1 cellular context compared by ENCODE assay signal in the genomic region with DNA sequence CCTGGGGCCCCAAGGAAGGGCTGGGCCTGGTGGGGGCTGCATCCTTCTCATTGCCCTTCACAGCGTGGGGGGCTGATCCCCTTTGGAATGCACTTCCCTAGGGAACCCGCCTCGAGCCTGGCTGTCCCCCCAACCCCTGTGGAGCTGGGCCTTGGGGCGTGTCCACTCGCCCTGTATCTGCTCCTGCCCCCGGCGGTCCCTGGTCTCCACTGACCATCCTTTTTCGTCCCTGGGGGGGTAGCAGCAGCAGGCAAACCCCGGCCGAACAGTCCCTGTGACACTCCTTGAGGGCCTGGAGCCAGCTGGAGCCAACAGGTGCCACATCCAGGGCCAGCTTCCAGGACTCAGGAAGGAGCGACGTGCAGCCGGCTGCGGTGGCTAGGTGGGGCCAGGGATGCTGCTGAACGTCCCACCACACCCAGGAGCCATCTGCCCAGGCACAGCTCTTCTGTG.
TF ChIP-seq lines count a peak whose summit lies in the region.

No MANE protein-coding gene starts in this region.

TF ChIP-seq in HepG2, 621 proteins besides CTCF, POLR2A, EP300 and RAD21:
- no peak for TF ChIP-seq MEF2D (CRISPR knock-in tag; IDR thresholded peaks at IDR 0.05)
- no peak for TF ChIP-seq ZBTB1 (CRISPR knock-in tag; IDR thresholded peaks at IDR 0.05; ENCODE audit: borderline replicate concordance)
- TF ChIP-seq, protein P1, sequence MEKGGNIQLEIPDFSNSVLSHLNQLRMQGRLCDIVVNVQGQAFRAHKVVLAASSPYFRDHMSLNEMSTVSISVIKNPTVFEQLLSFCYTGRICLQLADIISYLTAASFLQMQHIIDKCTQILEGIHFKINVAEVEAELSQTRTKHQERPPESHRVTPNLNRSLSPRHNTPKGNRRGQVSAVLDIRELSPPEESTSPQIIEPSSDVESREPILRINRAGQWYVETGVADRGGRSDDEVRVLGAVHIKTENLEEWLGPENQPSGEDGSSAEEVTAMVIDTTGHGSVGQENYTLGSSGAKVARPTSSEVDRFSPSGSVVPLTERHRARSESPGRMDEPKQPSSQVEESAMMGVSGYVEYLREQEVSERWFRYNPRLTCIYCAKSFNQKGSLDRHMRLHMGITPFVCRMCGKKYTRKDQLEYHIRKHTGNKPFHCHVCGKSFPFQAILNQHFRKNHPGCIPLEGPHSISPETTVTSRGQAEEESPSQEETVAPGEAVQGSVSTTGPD (CRISPR knock-in tag; IDR thresholded peaks at IDR 0.05) = no peak
- no peak for TF ChIP-seq SOX13 (IDR thresholded peaks at IDR 0.05)
- no peak for TF ChIP-seq SOX13 (CRISPR knock-in tag; conservative IDR thresholded peaks at IDR 0.05 in 1 of 2, IDR thresholded peaks at IDR 0.05 in 1 of 2)
- TF ChIP-seq, protein P2, sequence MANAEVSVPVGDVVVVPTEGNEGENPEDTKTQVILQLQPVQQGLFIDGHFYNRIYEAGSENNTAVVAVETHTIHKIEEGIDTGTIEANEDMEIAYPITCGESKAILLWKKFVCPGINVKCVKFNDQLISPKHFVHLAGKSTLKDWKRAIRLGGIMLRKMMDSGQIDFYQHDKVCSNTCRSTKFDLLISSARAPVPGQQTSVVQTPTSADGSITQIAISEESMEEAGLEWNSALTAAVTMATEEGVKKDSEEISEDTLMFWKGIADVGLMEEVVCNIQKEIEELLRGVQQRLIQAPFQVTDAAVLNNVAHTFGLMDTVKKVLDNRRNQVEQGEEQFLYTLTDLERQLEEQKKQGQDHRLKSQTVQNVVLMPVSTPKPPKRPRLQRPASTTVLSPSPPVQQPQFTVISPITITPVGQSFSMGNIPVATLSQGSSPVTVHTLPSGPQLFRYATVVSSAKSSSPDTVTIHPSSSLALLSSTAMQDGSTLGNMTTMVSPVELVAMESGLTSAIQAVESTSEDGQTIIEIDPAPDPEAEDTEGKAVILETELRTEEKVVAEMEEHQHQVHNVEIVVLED (CRISPR knock-in tag; IDR thresholded peaks at IDR 0.05; ENCODE audit: borderline replicate concordance) = no peak
- TF ChIP-seq GTF2F1 (IDR thresholded peaks at IDR 0.05; ENCODE audit: low read length) = no peak
- no peak for TF ChIP-seq SP2 (CRISPR knock-in tag; IDR thresholded peaks at IDR 0.05)
- no peak for TF ChIP-seq PRMT3 (CRISPR knock-in tag; IDR thresholded peaks at IDR 0.05; ENCODE audit: borderline replicate concordance, low read depth)
- TF ChIP-seq ZNF367 (CRISPR knock-in tag; IDR thresholded peaks at IDR 0.05; ENCODE audit: borderline replicate concordance) = no peak
- TF ChIP-seq FOSL1 (CRISPR knock-in tag; IDR thresholded peaks at IDR 0.05; ENCODE audit: borderline replicate concordance) = no peak
- TF ChIP-seq, protein P3, sequence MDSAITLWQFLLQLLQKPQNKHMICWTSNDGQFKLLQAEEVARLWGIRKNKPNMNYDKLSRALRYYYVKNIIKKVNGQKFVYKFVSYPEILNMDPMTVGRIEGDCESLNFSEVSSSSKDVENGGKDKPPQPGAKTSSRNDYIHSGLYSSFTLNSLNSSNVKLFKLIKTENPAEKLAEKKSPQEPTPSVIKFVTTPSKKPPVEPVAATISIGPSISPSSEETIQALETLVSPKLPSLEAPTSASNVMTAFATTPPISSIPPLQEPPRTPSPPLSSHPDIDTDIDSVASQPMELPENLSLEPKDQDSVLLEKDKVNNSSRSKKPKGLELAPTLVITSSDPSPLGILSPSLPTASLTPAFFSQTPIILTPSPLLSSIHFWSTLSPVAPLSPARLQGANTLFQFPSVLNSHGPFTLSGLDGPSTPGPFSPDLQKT (CRISPR knock-in tag; IDR thresholded peaks at IDR 0.05; ENCODE audit: borderline replicate concordance) = no peak
- TF ChIP-seq, protein P4, sequence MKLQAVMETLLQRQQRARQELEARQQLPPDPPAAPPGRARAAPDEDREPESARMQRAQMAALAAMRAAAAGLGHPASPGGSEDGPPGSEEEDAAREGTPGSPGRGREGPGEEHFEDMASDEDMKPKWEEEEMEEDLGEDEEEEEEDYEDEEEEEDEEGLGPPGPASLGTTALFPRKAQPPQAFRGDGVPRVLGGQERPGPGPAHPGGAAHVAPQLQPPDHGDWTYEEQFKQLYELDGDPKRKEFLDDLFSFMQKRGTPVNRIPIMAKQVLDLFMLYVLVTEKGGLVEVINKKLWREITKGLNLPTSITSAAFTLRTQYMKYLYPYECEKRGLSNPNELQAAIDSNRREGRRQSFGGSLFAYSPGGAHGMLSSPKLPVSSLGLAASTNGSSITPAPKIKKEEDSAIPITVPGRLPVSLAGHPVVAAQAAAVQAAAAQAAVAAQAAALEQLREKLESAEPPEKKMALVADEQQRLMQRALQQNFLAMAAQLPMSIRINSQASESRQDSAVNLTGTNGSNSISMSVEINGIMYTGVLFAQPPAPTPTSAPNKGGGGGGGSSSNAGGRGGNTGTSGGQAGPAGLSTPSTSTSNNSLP (IDR thresholded peaks at IDR 0.05; ENCODE audit: low read depth, low read length) = no peak
- no peak for TF ChIP-seq ZNF788 (CRISPR knock-in tag; IDR thresholded peaks at IDR 0.05; ENCODE audit: borderline replicate concordance)
- no peak for TF ChIP-seq TRIM24 (CRISPR knock-in tag; IDR thresholded peaks at IDR 0.05)
- no peak for TF ChIP-seq KDM3A (CRISPR knock-in tag; IDR thresholded peaks at IDR 0.05; ENCODE audit: low read depth)
- TF ChIP-seq NFE2L2 (IDR thresholded peaks at IDR 0.05; ENCODE audit: low read length) = no peak
- TF ChIP-seq NFE2L1 (CRISPR knock-in tag; IDR thresholded peaks at IDR 0.05; ENCODE audit: borderline replicate concordance) = no peak
- TF ChIP-seq ADNP (CRISPR knock-in tag; IDR thresholded peaks at IDR 0.05) = no peak
